27 cellular contexts compared by ENCODE assay signal in genomic region chr22:30054067-30054763, GRCh38. TPM values are rescaled to one million over a fixed set of nuclear protein-coding genes. Genes with fewer than 3 reads are reported as not detected.
DNase-seq lines count a peak whose midpoint lies in the region; ATAC-seq and TF ChIP-seq lines count a peak whose summit lies in the region.
"Had no signal": no experiment of that assay in that cellular context is flagged by ENCODE, and none has a peak within 500 bp of the region (broad histone marks: within the 10 kb centered on the region; RNA-seq: fewer than 3 reads in every experiment).

No MANE protein-coding gene starts in this region.

- H3K9me3 ChIP-seq in left ventricle myocardium inferior (replicated peaks) (peaks cover 16% of the 10 kb centered on the region), right atrium auricular region (peaks cover 0 to 16% of the 10 kb centered on the region in 2 donors), SJCRH30 (replicated peaks) (peaks cover 3% of the 10 kb centered on the region; the same call in 1 of the 2 replicates), body of pancreas (no peaks in the 10 kb centered on the region), thyroid gland (no peaks in the 10 kb centered on the region), colonic mucosa (no peaks in the 10 kb centered on the region), transverse colon (no peaks in the 10 kb centered on the region)

- ATAC-seq in body of pancreas = peak; percentile 9
- ATAC-seq: A549; CD8-positive, alpha-beta T cell; Panc1 had no signal

- no peak for TF ChIP-seq CTCF in left ventricle myocardium inferior (IDR thresholded peaks at IDR 0.05; ENCODE audit: borderline replicate concordance)
- no peak for TF ChIP-seq CTCF in right atrium auricular region (IDR thresholded peaks at IDR 0.05)
- no peak for TF ChIP-seq CTCF in body of pancreas (IDR thresholded peaks at IDR 0.05)
- no peak for TF ChIP-seq CTCF in thyroid gland (IDR thresholded peaks at IDR 0.05)
- TF ChIP-seq CTCF in colonic mucosa (IDR thresholded peaks at IDR 0.05) = no peak
- TF ChIP-seq CTCF in transverse colon (IDR thresholded peaks at IDR 0.05) = no peak

- H3K36me3 ChIP-seq in left ventricle myocardium inferior (no peaks in the 10 kb centered on the region), right atrium auricular region (no peaks in the 10 kb centered on the region), SJCRH30 (no peaks in the 10 kb centered on the region), body of pancreas (replicated peaks in 1 of 2; ENCODE audit: insufficient read depth in 1 of 2, low read depth in 2 of 2) (no peaks in the 10 kb centered on the region), thyroid gland (no peaks in the 10 kb centered on the region), colonic mucosa (no peaks in the 10 kb centered on the region), transverse colon (no peaks in the 10 kb centered on the region)

- 44 to 50% methylated on average over 10 of the region's 10 CpGs for WGBS in body of pancreas, 2 donors
- 63 to 70% methylated on average over 10 of the region's 10 CpGs for WGBS in thyroid gland, 2 donors
- 77 to 88% methylated on average over 7 to 10 of the region's 10 CpGs for WGBS in transverse colon (ENCODE audit: low coverage in 1 of 2), 2 donors

- no peaks in the 10 kb centered on the region for H3K27me3 ChIP-seq in left ventricle myocardium inferior (ENCODE audit: low read depth)
- no peaks in the 10 kb centered on the region for H3K27me3 ChIP-seq in right atrium auricular region
- no peaks in the 10 kb centered on the region for H3K27me3 ChIP-seq in SJCRH30
- no peaks in the 10 kb centered on the region for H3K27me3 ChIP-seq in body of pancreas
- no peaks in the 10 kb centered on the region for H3K27me3 ChIP-seq in thyroid gland
- no peaks in the 10 kb centered on the region for H3K27me3 ChIP-seq in colonic mucosa
- no peaks in the 10 kb centered on the region for H3K27me3 ChIP-seq in transverse colon

- intact Hi-C loops in left ventricle myocardium inferior (cut with micrococcal nuclease) (no loop called here), body of pancreas (cut with DNase I) (no loop called here), thyroid gland (cut with DNase I) (no loop called here), colonic mucosa (cut with DNase I) (no loop called here), transverse colon (cut with DNase I; ENCODE audit: low total_unique reads) (no loop called here)

- in situ Hi-C loops in transverse colon (cut with MboI; ENCODE audit: low pct_ligation_motif_present in 1 of 4, low pct_unique_long_range_greater_than_20kb in 1 of 4, low sequenced_read_pairs in 3 of 4) = no loop called here

- H3K4me1 ChIP-seq in left ventricle myocardium inferior (peaks cover 14% of the 10 kb centered on the region), right atrium auricular region (no peaks in the 10 kb centered on the region), SJCRH30 (peaks cover 17% of the 10 kb centered on the region; the same call in 1 of the 2 replicates), body of pancreas (peaks cover 14% of the 10 kb centered on the region), thyroid gland (peaks cover 15 to 24% of the 10 kb centered on the region in 2 donors), colonic mucosa (no peaks in the 10 kb centered on the region), transverse colon (no peaks in the 10 kb centered on the region)
- H3K4me1 ChIP-seq: A549 had no signal

- DNase-seq in left ventricle myocardium inferior (no peak), right atrium auricular region (ENCODE audit: low spot score) (no peak), SJCRH30 (peak in 1 of 2 experiments; percentile 83), body of pancreas (no peak), thyroid gland (no peak), colonic mucosa (no peak), transverse colon (no peak)
- DNase-seq: AML-193; C1 segment of cervical spinal cord; CD8-positive, alpha-beta T cell; DMS 273 treated with DMSO at 0.1 percent for 48 hours; DMS79; GF-D8; Karpas-422; NCI-H1092; NCI-H1417 treated with DMSO at 0.1 percent for 48 hours; NCI-H1694 treated with DMSO at 0.1 percent for 48 hours; NCI-H2081; NCI-H2227 treated with DMSO at 0.1 percent for 48 hours; NCI-H526 treated with DMSO at 0.1 percent for 48 hours; SIG-M5 had no signal

- H3K4me3 ChIP-seq in left ventricle myocardium inferior = no peak overlapping the region
- no peak overlapping the region for H3K4me3 ChIP-seq in right atrium auricular region
- H3K4me3 ChIP-seq in SJCRH30 = peak overlapping the region; percentile 22
- no peak overlapping the region for H3K4me3 ChIP-seq in body of pancreas
- H3K4me3 ChIP-seq in thyroid gland (replicated peaks in 1 of 3) = no peak overlapping the region
- no peak overlapping the region for H3K4me3 ChIP-seq in colonic mucosa
- no peak overlapping the region for H3K4me3 ChIP-seq in transverse colon
- H3K4me3 ChIP-seq: A549 had no signal

- H3K27ac ChIP-seq in left ventricle myocardium inferior (replicated peaks) = peak overlapping the region; percentile 28
- H3K27ac ChIP-seq in right atrium auricular region = no peak overlapping the region
- peak overlapping the region; percentile 92 for H3K27ac ChIP-seq in SJCRH30
- H3K27ac ChIP-seq in body of pancreas = no peak overlapping the region
- H3K27ac ChIP-seq in thyroid gland = peak overlapping the region; percentile 23 to 69 (median 43)
- no peak overlapping the region for H3K27ac ChIP-seq in colonic mucosa
- H3K27ac ChIP-seq in transverse colon = no peak overlapping the region
- H3K27ac ChIP-seq: A549, HL-60, RWPE1 had no signal

- TF ChIP-seq POLR2A in body of pancreas (IDR thresholded peaks at IDR 0.05) (no peak), thyroid gland (IDR thresholded peaks at IDR 0.05) (no peak), transverse colon (IDR thresholded peaks at IDR 0.05) (no peak)

- no peak for TF ChIP-seq EP300 in transverse colon (IDR thresholded peaks at IDR 0.05; ENCODE audit: low read depth)

- H3K9ac ChIP-seq in colonic mucosa (ENCODE audit: low read depth in 2 of 2, low read length in 2 of 2) = no peak overlapping the region

RNA-seq across cellular contexts. Expression of gene HORMAD2, which starts 26.0 kb away (rescaled TPM):
- not detected for total RNA-seq in left ventricle myocardium inferior
- not detected for total RNA-seq in right atrium auricular region
- not detected in 2 replicates for total RNA-seq in SJCRH30 (2014; rRNA removed; shearing (Covaris generic))
- not detected for total RNA-seq in body of pancreas
- not detected for total RNA-seq in thyroid gland
- not detected for total RNA-seq in colonic mucosa
- not detected for total RNA-seq in transverse colon
- total RNA-seq: CD8-positive, alpha-beta T cell; NCI-H460; OCI-LY7 had no signal

Comparison
In these comparisons a context has a peak if more than half of its experiments do, and no peak if none do; other contexts are left out.
1. H3K27ac ChIP-seq: peak in left ventricle myocardium inferior (single experiment), SJCRH30 (single experiment) and thyroid gland (3 of 3); none in right atrium auricular region (0 of 2), body of pancreas (0 of 4), colonic mucosa (single experiment) and transverse colon (0 of 4).